In the genomic region with DNA sequence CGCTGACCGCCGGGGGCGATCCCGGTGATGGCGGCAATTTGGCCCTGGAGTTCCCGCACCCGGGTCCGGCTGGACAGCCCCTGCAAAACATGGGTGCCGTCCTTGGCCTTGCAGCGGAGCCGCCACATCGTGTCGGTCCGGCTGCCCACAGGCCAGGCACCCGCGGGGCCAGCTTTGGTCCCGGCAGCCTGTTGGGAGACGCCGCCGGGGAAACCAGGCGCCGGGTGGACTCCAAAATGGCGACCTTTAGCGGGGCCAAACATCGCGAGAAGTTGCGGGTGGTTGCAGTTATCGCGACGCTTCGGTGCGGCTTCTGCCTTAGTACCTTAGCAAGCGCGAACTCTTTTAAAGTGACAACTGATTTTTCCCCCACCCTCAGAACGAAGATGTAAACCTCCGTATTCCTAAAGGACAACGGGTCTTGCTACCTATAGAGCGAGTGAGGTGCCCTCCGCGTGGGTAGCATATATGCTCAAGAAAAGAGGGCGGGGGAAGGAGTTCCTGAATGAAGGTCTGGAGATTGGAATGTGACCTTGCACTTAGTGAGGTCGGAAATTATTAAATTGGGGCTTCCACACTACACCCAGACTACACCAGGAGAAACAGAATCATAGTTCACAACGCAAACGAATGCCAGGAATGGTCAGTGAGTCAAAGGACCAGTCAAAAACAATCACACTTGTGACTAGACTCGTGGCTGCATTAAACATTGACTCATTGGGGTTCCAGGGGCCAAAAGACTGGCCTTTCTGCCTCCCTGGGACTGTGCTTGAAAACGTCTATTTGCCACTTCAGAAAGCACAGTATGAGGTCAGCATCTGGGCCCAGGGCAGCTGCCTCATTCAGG, we compare ENCODE assay signal across 1 cellular context.
TF ChIP-seq lines count a peak whose summit lies in the region.

YOD1 (minus strand) TSS at position 441 of the 847 bp plus-strand sequence; CDS start at position 263, 178 bp downstream.

TF ChIP-seq in HepG2, 621 proteins besides CTCF, POLR2A, EP300 and RAD21 (continued from another document and continues in another):
- TF ChIP-seq ZNF883 (CRISPR knock-in tag; IDR thresholded peaks at IDR 0.05; ENCODE audit: not compliant biosample characterization) = peak; percentile 45
- TF ChIP-seq HNRNPUL1 (IDR thresholded peaks at IDR 0.05; ENCODE audit: low read depth, low read length) = no peak
- 0 out of 2 replicates have a peak, but pooled peaks have one; percentile 34 for TF ChIP-seq ZNF253 (CRISPR knock-in tag; IDR thresholded peaks at IDR 0.05; ENCODE audit: borderline replicate concordance)
- TF ChIP-seq ZBTB42 (CRISPR knock-in tag; IDR thresholded peaks at IDR 0.05) = 0 out of 2 replicates have a peak, but pooled peaks have one; percentile 61
- TF ChIP-seq AKAP8 (CRISPR knock-in tag; IDR thresholded peaks at IDR 0.05) = no peak
- TF ChIP-seq, protein P1, sequence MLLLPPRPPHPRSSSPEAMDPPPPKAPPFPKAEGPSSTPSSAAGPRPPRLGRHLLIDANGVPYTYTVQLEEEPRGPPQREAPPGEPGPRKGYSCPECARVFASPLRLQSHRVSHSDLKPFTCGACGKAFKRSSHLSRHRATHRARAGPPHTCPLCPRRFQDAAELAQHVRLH (CRISPR knock-in tag; IDR thresholded peaks at IDR 0.05; ENCODE audit: borderline replicate concordance, low read depth) = no peak
- TF ChIP-seq U2AF2 (IDR thresholded peaks at IDR 0.05; ENCODE audit: low read depth, low read length) = no peak
- TF ChIP-seq RCOR2 (CRISPR knock-in tag; IDR thresholded peaks at IDR 0.05) = no peak
- TF ChIP-seq, protein P2, sequence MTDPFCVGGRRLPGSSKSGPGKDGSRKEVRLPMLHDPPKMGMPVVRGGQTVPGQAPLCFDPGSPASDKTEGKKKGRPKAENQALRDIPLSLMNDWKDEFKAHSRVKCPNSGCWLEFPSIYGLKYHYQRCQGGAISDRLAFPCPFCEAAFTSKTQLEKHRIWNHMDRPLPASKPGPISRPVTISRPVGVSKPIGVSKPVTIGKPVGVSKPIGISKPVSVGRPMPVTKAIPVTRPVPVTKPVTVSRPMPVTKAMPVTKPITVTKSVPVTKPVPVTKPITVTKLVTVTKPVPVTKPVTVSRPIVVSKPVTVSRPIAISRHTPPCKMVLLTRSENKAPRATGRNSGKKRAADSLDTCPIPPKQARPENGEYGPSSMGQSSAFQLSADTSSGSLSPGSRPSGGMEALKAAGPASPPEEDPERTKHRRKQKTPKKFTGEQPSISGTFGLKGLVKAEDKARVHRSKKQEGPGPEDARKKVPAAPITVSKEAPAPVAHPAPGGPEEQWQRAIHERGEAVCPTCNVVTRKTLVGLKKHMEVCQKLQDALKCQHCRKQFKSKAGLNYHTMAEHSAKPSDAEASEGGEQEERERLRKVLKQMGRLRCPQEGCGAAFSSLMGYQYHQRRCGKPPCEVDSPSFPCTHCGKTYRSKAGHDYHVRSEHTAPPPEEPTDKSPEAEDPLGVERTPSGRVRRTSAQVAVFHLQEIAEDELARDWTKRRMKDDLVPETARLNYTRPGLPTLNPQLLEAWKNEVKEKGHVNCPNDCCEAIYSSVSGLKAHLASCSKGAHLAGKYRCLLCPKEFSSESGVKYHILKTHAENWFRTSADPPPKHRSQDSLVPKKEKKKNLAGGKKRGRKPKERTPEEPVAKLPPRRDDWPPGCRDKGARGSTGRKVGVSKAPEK (CRISPR knock-in tag; IDR thresholded peaks at IDR 0.05; ENCODE audit: borderline replicate concordance) = no peak
- no peak for TF ChIP-seq ZNF788 (CRISPR knock-in tag; IDR thresholded peaks at IDR 0.05; ENCODE audit: borderline replicate concordance)
- TF ChIP-seq ZNF703 (CRISPR knock-in tag; IDR thresholded peaks at IDR 0.05; ENCODE audit: borderline replicate concordance) = no peak
- no peak for TF ChIP-seq EED (CRISPR knock-in tag; IDR thresholded peaks at IDR 0.05)
- TF ChIP-seq ZNF761 (CRISPR knock-in tag; conservative IDR thresholded peaks at IDR 0.05) = no peak
- TF ChIP-seq ZMYM2 (CRISPR knock-in tag; IDR thresholded peaks at IDR 0.05) = no peak
- TF ChIP-seq ZNF224 (CRISPR knock-in tag; IDR thresholded peaks at IDR 0.05) = peak; percentile 77; the same call in 1 of the 2 replicates
- TF ChIP-seq HINFP (CRISPR knock-in tag; IDR thresholded peaks at IDR 0.05; ENCODE audit: low read depth) = no peak; the same call in 1 of the 2 replicates
- no peak for TF ChIP-seq USF2 (IDR thresholded peaks at IDR 0.05; ENCODE audit: low read depth, low read length)
- no peak for TF ChIP-seq USF2 (CRISPR knock-in tag; IDR thresholded peaks at IDR 0.05; ENCODE audit: borderline replicate concordance)
- no peak for TF ChIP-seq ZBTB37 (CRISPR knock-in tag; IDR thresholded peaks at IDR 0.05)
- peak; percentile 21 for TF ChIP-seq JARID2 (CRISPR knock-in tag; IDR thresholded peaks at IDR 0.05; ENCODE audit: insufficient replicate concordance)
- no peak for TF ChIP-seq FOXM1 (CRISPR knock-in tag; IDR thresholded peaks at IDR 0.05)
- TF ChIP-seq ZKSCAN5 (CRISPR knock-in tag; IDR thresholded peaks at IDR 0.05) = no peak
- TF ChIP-seq ZNF776 (CRISPR knock-in tag; IDR thresholded peaks at IDR 0.05) = no peak; the same call in 1 of the 2 replicates
- TF ChIP-seq ZNF552 (CRISPR knock-in tag; IDR thresholded peaks at IDR 0.05; ENCODE audit: borderline replicate concordance) = no peak
- no peak for TF ChIP-seq FOXA3 (CRISPR knock-in tag; IDR thresholded peaks at IDR 0.05)
- 0 out of 2 replicates have a peak, but pooled peaks have one; percentile 18 for TF ChIP-seq CREB1 (IDR thresholded peaks at IDR 0.05)
- no peak; the same call in 1 of the 2 replicates for TF ChIP-seq CREB1 (CRISPR knock-in tag; IDR thresholded peaks at IDR 0.05)
- TF ChIP-seq ZNF496 (CRISPR knock-in tag; IDR thresholded peaks at IDR 0.05; ENCODE audit: insufficient replicate concordance) = no peak
- TF ChIP-seq ZNF530 (CRISPR knock-in tag; IDR thresholded peaks at IDR 0.05; ENCODE audit: low read depth) = no peak
- TF ChIP-seq, protein P3, sequence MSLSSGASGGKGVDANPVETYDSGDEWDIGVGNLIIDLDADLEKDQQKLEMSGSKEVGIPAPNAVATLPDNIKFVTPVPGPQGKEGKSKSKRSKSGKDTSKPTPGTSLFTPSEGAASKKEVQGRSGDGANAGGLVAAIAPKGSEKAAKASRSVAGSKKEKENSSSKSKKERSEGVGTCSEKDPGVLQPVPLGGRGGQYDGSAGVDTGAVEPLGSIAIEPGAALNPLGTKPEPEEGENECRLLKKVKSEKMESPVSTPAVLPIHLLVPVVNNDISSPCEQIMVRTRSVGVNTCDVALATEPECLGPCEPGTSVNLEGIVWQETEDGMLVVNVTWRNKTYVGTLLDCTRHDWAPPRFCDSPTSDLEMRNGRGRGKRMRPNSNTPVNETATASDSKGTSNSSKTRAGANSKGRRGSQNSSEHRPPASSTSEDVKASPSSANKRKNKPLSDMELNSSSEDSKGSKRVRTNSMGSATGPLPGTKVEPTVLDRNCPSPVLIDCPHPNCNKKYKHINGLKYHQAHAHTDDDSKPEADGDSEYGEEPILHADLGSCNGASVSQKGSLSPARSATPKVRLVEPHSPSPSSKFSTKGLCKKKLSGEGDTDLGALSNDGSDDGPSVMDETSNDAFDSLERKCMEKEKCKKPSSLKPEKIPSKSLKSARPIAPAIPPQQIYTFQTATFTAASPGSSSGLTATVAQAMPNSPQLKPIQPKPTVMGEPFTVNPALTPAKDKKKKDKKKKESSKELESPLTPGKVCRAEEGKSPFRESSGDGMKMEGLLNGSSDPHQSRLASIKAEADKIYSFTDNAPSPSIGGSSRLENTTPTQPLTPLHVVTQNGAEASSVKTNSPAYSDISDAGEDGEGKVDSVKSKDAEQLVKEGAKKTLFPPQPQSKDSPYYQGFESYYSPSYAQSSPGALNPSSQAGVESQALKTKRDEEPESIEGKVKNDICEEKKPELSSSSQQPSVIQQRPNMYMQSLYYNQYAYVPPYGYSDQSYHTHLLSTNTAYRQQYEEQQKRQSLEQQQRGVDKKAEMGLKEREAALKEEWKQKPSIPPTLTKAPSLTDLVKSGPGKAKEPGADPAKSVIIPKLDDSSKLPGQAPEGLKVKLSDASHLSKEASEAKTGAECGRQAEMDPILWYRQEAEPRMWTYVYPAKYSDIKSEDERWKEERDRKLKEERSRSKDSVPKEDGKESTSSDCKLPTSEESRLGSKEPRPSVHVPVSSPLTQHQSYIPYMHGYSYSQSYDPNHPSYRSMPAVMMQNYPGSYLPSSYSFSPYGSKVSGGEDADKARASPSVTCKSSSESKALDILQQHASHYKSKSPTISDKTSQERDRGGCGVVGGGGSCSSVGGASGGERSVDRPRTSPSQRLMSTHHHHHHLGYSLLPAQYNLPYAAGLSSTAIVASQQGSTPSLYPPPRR (CRISPR knock-in tag; IDR thresholded peaks at IDR 0.05; ENCODE audit: borderline replicate concordance) = no peak
- TF ChIP-seq NRL (CRISPR knock-in tag; IDR thresholded peaks at IDR 0.05; ENCODE audit: borderline replicate concordance) = peak; percentile 90; the same call in 1 of the 2 replicates
- 0 out of 2 replicates have a peak, but pooled peaks have one; percentile 5 for TF ChIP-seq ZSCAN9 (CRISPR knock-in tag; IDR thresholded peaks at IDR 0.05; ENCODE audit: borderline replicate concordance)
- peak; percentile 88 for TF ChIP-seq KDM5A (IDR thresholded peaks at IDR 0.05; ENCODE audit: borderline replicate concordance, low read length)
- no peak; the same call in 1 of the 2 replicates for TF ChIP-seq SATB2 (CRISPR knock-in tag; IDR thresholded peaks at IDR 0.05)
- TF ChIP-seq PHB2 (IDR thresholded peaks at IDR 0.05; ENCODE audit: partially characterized antibody) = no peak
- TF ChIP-seq, protein P4, sequence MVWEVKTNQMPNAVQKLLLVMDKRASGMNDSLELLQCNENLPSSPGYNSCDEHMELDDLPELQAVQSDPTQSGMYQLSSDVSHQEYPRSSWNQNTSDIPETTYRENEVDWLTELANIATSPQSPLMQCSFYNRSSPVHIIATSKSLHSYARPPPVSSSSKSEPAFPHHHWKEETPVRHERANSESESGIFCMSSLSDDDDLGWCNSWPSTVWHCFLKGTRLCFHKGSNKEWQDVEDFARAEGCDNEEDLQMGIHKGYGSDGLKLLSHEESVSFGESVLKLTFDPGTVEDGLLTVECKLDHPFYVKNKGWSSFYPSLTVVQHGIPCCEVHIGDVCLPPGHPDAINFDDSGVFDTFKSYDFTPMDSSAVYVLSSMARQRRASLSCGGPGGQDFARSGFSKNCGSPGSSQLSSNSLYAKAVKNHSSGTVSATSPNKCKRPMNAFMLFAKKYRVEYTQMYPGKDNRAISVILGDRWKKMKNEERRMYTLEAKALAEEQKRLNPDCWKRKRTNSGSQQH (CRISPR knock-in tag; IDR thresholded peaks at IDR 0.05; ENCODE audit: low read depth) = no peak
- no peak for TF ChIP-seq ZNF567 (CRISPR knock-in tag; IDR thresholded peaks at IDR 0.05; ENCODE audit: borderline replicate concordance)
- TF ChIP-seq ZNF232 (CRISPR knock-in tag; IDR thresholded peaks at IDR 0.05; ENCODE audit: borderline replicate concordance) = no peak; the same call in 1 of the 2 replicates
- TF ChIP-seq ZFP36L2 (CRISPR knock-in tag; IDR thresholded peaks at IDR 0.05) = no peak
- TF ChIP-seq FOXC1 (CRISPR knock-in tag; IDR thresholded peaks at IDR 0.05; ENCODE audit: borderline replicate concordance) = no peak
- TF ChIP-seq, protein P5, sequence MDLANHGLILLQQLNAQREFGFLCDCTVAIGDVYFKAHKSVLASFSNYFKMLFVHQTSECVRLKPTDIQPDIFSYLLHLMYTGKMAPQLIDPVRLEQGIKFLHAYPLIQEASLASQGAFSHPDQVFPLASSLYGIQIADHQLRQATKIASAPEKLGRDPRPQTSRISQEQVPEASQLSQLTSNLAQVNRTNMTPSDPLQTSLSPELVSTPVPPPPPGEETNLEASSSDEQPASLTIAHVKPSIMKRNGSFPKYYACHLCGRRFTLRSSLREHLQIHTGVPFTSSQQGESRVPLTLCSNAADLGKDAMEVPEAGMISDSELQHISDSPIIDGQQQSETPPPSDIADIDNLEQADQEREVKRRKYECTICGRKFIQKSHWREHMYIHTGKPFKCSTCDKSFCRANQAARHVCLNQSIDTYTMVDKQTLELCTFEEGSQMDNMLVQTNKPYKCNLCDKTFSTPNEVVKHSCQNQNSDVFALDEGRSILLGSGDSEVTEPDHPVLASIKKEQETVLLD (CRISPR knock-in tag; IDR thresholded peaks at IDR 0.05; ENCODE audit: low read depth) = no peak
- no peak for TF ChIP-seq ZNF792 (CRISPR knock-in tag; IDR thresholded peaks at IDR 0.05)
- TF ChIP-seq ZNF260 (CRISPR knock-in tag; IDR thresholded peaks at IDR 0.05; ENCODE audit: borderline replicate concordance, low read depth) = no peak
- 0 out of 2 replicates have a peak, but pooled peaks have one; percentile 19 for TF ChIP-seq HNRNPL (IDR thresholded peaks at IDR 0.05; ENCODE audit: low read depth, low read length)
- TF ChIP-seq SP4 (CRISPR knock-in tag; IDR thresholded peaks at IDR 0.05) = no peak
- TF ChIP-seq ZNF839 (CRISPR knock-in tag; IDR thresholded peaks at IDR 0.05; ENCODE audit: borderline replicate concordance) = no peak
